In genomic region chr1:18575620-18576019, GRCh38 we compare ENCODE assay signal across 8 cellular contexts. TPM values are rescaled to one million over a fixed set of nuclear protein-coding genes. Genes with fewer than 3 reads are reported as not detected.
DNase-seq lines count a peak whose midpoint lies in the region; ATAC-seq and TF ChIP-seq lines count a peak whose summit lies in the region.

No MANE protein-coding gene starts in this region.

- CTCF ChIA-PET in activated CD8-positive, alpha-beta T cell treated with anti-CD3 and anti-CD28 coated beads for 36 hours (lab: Charles Lee): interaction anchor here (0.8 to 3.7 kb wide), 17 partner anchors 8 to 277 kb away, joined by 3 to 23 read pairs (median 4); no protein-coding TSS in a partner anchor
- CTCF ChIA-PET in activated CD4-positive, alpha-beta T cell treated with anti-CD3 and anti-CD28 coated beads for 36 hours (lab: Charles Lee): interaction anchor here (0.6 to 1.2 kb wide), 3 partner anchors 13 to 676 kb away, joined by 3 to 4 read pairs (median 3); no protein-coding TSS in a partner anchor

- H3K4me2 ChIP-seq in DND-41 (ENCODE audit: insufficient read depth, low read length): no peak overlapping the region

- H3K27me3 ChIP-seq in DND-41 (ENCODE audit: insufficient read depth, low read length, poor library complexity): no peaks in the 10 kb centered on the region
- H3K27me3 ChIP-seq in sigmoid colon: peaks cover 0 to 16% (median 6%) of the 10 kb centered on the region in 3 donors

- H3K27me3 Mint-ChIP-seq in activated CD8-positive, alpha-beta T cell treated with anti-CD3 and anti-CD28 coated beads for 36 hours: peaks cover 2% of the 10 kb centered on the region
- H3K27me3 Mint-ChIP-seq in activated CD4-positive, alpha-beta T cell treated with anti-CD3 and anti-CD28 coated beads for 36 hours: peaks cover 6% of the 10 kb centered on the region

- DNase-seq in DND-41: peak; percentile 57
- DNase-seq in Kasumi-1 (lab: John Stamatoyannopoulos, UW): peak; percentile 9 to 11
- DNase-seq in activated CD8-positive, alpha-beta T cell treated with anti-CD3 and anti-CD28 coated beads for 36 hours: peak; percentile 65
- DNase-seq in head of caudate nucleus: peak in 33 of 42 donors; percentile 33 to 89 (median 70)
- peak; percentile 69 for DNase-seq in sigmoid colon
- DNase-seq in foreskin melanocyte: no peak
- no peak for DNase-seq in activated CD4-positive, alpha-beta T cell treated with anti-CD3 and anti-CD28 coated beads for 36 hours

- no peaks in the 10 kb centered on the region for H3K36me3 Mint-ChIP-seq in activated CD8-positive, alpha-beta T cell treated with anti-CD3 and anti-CD28 coated beads for 36 hours (ENCODE audit: low read depth)
- no peaks in the 10 kb centered on the region for H3K36me3 Mint-ChIP-seq in activated CD4-positive, alpha-beta T cell treated with anti-CD3 and anti-CD28 coated beads for 36 hours (ENCODE audit: low read depth)

- TF ChIP-seq POLR2A in sigmoid colon (IDR thresholded peaks at IDR 0.05): no peak

- ATAC-seq in DND-41 (ENCODE audit: insufficient read depth, low read depth) (peak; percentile 50; the same call in 2 of the 3 replicates), GM18520 (IDR thresholded peaks at IDR 0.05; ENCODE audit: unreplicated experiment) (no peak)
- peak; percentile 73 for ATAC-seq in activated CD8-positive, alpha-beta T cell treated with anti-CD3 and anti-CD28 coated beads for 36 hours
- ATAC-seq in activated CD4-positive, alpha-beta T cell treated with anti-CD3 and anti-CD28 coated beads for 36 hours: no peak

- H4K20me1 ChIP-seq in DND-41 (ENCODE audit: insufficient read depth, low read length): no peaks in the 10 kb centered on the region; the same call in 1 of the 2 replicates

- TF ChIP-seq CTCF in DND-41 (IDR thresholded peaks at IDR 0.05; ENCODE audit: borderline replicate concordance, extremely low read depth, low read length, poor library complexity, severe bottlenecking) (peak; percentile 77), sigmoid colon (IDR thresholded peaks at IDR 0.05) (peak; percentile 26 to 49 (median 44))
- TF ChIP-seq CTCF in activated CD8-positive, alpha-beta T cell treated with anti-CD3 and anti-CD28 coated beads for 36 hours (IDR thresholded peaks at IDR 0.05): peak; percentile 46

- no peaks in the 10 kb centered on the region for H3K79me2 ChIP-seq in DND-41 (ENCODE audit: insufficient read depth, low read length)

- H3K9me3 ChIP-seq in DND-41 (ENCODE audit: insufficient read depth, low read length, severe bottlenecking): no peaks in the 10 kb centered on the region
- H3K9me3 ChIP-seq in sigmoid colon: no peaks in the 10 kb centered on the region

- H3K4me3 ChIP-seq in DND-41 (ENCODE audit: low read depth in 1 of 2, low read length in 2 of 2): no peak overlapping the region
- no peak overlapping the region for H3K4me3 ChIP-seq in sigmoid colon

- no peak overlapping the region for H3K27ac Mint-ChIP-seq in activated CD8-positive, alpha-beta T cell treated with anti-CD3 and anti-CD28 coated beads for 36 hours
- H3K27ac Mint-ChIP-seq in activated CD4-positive, alpha-beta T cell treated with anti-CD3 and anti-CD28 coated beads for 36 hours: no peak overlapping the region

- no peak overlapping the region for H3K27ac ChIP-seq in DND-41 (ENCODE audit: low read length)
- no peak overlapping the region for H3K27ac ChIP-seq in sigmoid colon

- POLR2A ChIA-PET in activated CD8-positive, alpha-beta T cell treated with anti-CD3 and anti-CD28 coated beads for 36 hours (lab: Charles Lee): interaction anchor here (0.5 kb wide), 1 partner anchor 636 kb away, joined by 3 read pairs; no protein-coding TSS in a partner anchor
- POLR2A ChIA-PET in activated CD4-positive, alpha-beta T cell treated with anti-CD3 and anti-CD28 coated beads for 36 hours (lab: Charles Lee): no interaction called here

- 14 to 33% methylated on average over 8 of the region's 8 CpGs for WGBS in sigmoid colon, 2 donors

- H3K9ac ChIP-seq in DND-41 (ENCODE audit: low read depth, low read length): no peak overlapping the region

- no peak overlapping the region for H2AFZ ChIP-seq in DND-41 (ENCODE audit: low read depth, low read length)

- no peak overlapping the region for H3K4me3 Mint-ChIP-seq in activated CD8-positive, alpha-beta T cell treated with anti-CD3 and anti-CD28 coated beads for 36 hours
- no peak overlapping the region for H3K4me3 Mint-ChIP-seq in activated CD4-positive, alpha-beta T cell treated with anti-CD3 and anti-CD28 coated beads for 36 hours

- no peaks in the 10 kb centered on the region for H3K4me1 ChIP-seq in DND-41 (ENCODE audit: insufficient read depth, low read length)
- H3K4me1 ChIP-seq in sigmoid colon: no peaks in the 10 kb centered on the region

- H3K36me3 ChIP-seq in DND-41 (ENCODE audit: insufficient read depth, low read length): no peaks in the 10 kb centered on the region
- H3K36me3 ChIP-seq in sigmoid colon: no peaks in the 10 kb centered on the region

- intact Hi-C loops in activated CD8-positive, alpha-beta T cell treated with anti-CD3 and anti-CD28 coated beads for 36 hours (cut with micrococcal nuclease): no loop called here
- intact Hi-C loops in head of caudate nucleus (cut with DNase I) (no loop called here), sigmoid colon (cut with DNase I) (loop anchor here (10.0 kb wide), 2 partner anchors 921 to 1081 kb away; no protein-coding TSS in a partner anchor)
- intact Hi-C loops in activated CD4-positive, alpha-beta T cell treated with anti-CD3 and anti-CD28 coated beads for 36 hours (cut with DNase I, micrococcal nuclease): no loop called here

- H3K9me3 Mint-ChIP-seq in activated CD8-positive, alpha-beta T cell treated with anti-CD3 and anti-CD28 coated beads for 36 hours: no peaks in the 10 kb centered on the region
- H3K9me3 Mint-ChIP-seq in activated CD4-positive, alpha-beta T cell treated with anti-CD3 and anti-CD28 coated beads for 36 hours (ENCODE audit: low read depth): no peaks in the 10 kb centered on the region

- H3K4me1 Mint-ChIP-seq in activated CD8-positive, alpha-beta T cell treated with anti-CD3 and anti-CD28 coated beads for 36 hours (ENCODE audit: low read depth): no peaks in the 10 kb centered on the region
- H3K4me1 Mint-ChIP-seq in activated CD4-positive, alpha-beta T cell treated with anti-CD3 and anti-CD28 coated beads for 36 hours: no peaks in the 10 kb centered on the region

- no peak for TF ChIP-seq EP300 in sigmoid colon (IDR thresholded peaks at IDR 0.05)

RNA-seq across cellular contexts. Expression of gene PAX7, which starts 55.0 kb away (rescaled TPM):
- not detected for total RNA-seq in activated CD8-positive, alpha-beta T cell treated with anti-CD3 and anti-CD28 coated beads for 36 hours
- not detected for total RNA-seq in sigmoid colon
- polyA plus RNA-seq in sigmoid colon: not detected
- total RNA-seq in activated CD4-positive, alpha-beta T cell treated with anti-CD3 and anti-CD28 coated beads for 36 hours: not detected

Comparison
In these comparisons a context has a peak if more than half of its experiments do, and no peak if none do; other contexts are left out.
1. ATAC-seq: peak in DND-41 (single experiment) and activated CD8-positive, alpha-beta T cell treated with anti-CD3 and anti-CD28 coated beads for 36 hours (single experiment); none in GM18520 (single experiment) and activated CD4-positive, alpha-beta T cell treated with anti-CD3 and anti-CD28 coated beads for 36 hours (single experiment).
2. DNase-seq: peak in DND-41 (single experiment), Kasumi-1 (2 of 2), activated CD8-positive, alpha-beta T cell treated with anti-CD3 and anti-CD28 coated beads for 36 hours (single experiment), head of caudate nucleus (33 of 42) and sigmoid colon (single experiment); none in foreskin melanocyte (single experiment) and activated CD4-positive, alpha-beta T cell treated with anti-CD3 and anti-CD28 coated beads for 36 hours (single experiment).
3. Peak in every context shown above with its lines, with median percentiles within 50 percentile points of each other: CTCF ChIP-seq.